19 cellular contexts compared by ENCODE assay signal in genomic region chr6:170232186-170233002, GRCh38. TPM values are rescaled to one million over a fixed set of nuclear protein-coding genes. Genes with fewer than 3 reads are reported as not detected.
DNase-seq lines count a peak whose midpoint lies in the region; ATAC-seq and TF ChIP-seq lines count a peak whose summit lies in the region.
"Had no signal": no experiment of that assay in that cellular context is flagged by ENCODE, and none has a peak within 500 bp of the region (broad histone marks: within the 10 kb centered on the region; RNA-seq: fewer than 3 reads in every experiment).

No MANE protein-coding gene starts in this region.

- H3K4me3 ChIP-seq in HUES6 (ENCODE audit: low read depth, low read length) (no peak overlapping the region), mammary epithelial cell (replicated peaks in 1 of 3; ENCODE audit: insufficient read depth in 1 of 3, low read depth in 2 of 3, low read length in 3 of 3) (no peak overlapping the region), psoas muscle (no peak overlapping the region)
- H3K4me3 ChIP-seq: BLaER1 treated with 17β-estradiol and CSF1 and Interleukin-3, amounts not matched to agents 10 nM and 100 nM; cardiac muscle cell; spleen; thoracic aorta had no signal

- no peak overlapping the region for H3K4me2 ChIP-seq in mammary epithelial cell (ENCODE audit: insufficient read depth, low read depth, low read length)

- in situ Hi-C loops in mammary epithelial cell (cut with MboI; ENCODE audit: low sequenced_read_pairs in 2 of 2), result no loop called here

- H3K27ac ChIP-seq in HUES6 (ENCODE audit: low read depth, low read length) (peak overlapping the region; percentile 39; the same call in 1 of the 2 replicates), mammary epithelial cell (ENCODE audit: insufficient read depth, low read depth, low read length) (no peak overlapping the region), substantia nigra (ENCODE audit: low read depth, low read length, poor library complexity, severe bottlenecking) (peak overlapping the region; percentile 79), psoas muscle (no peak overlapping the region)
- H3K27ac ChIP-seq: BLaER1 treated with 17β-estradiol and CSF1 and Interleukin-3, amounts not matched to agents 10 nM and 100 nM; cardiac muscle cell; spleen; thoracic aorta had no signal

- WGBS in mammary epithelial cell (ENCODE audit: low coverage, missing lambda C conversion rate), result 81% methylated on average over 24 of the region's 24 CpGs
- 87 to 92% (median 87%) methylated on average over 24 of the region's 24 CpGs for WGBS in psoas muscle, 3 donors

- H3K27me3 ChIP-seq in HUES6 (ENCODE audit: control insufficient read depth, insufficient read depth, low read length) (no peaks in the 10 kb centered on the region), mammary epithelial cell (ENCODE audit: insufficient read depth, low read length) (no peaks in the 10 kb centered on the region), psoas muscle (ENCODE audit: insufficient read depth in 3 of 3, low read length in 2 of 3) (no peaks in the 10 kb centered on the region)
- H3K27me3 ChIP-seq: cardiac muscle cell had no signal

- dilution Hi-C loops in mammary epithelial cell (cut with HindIII; ENCODE audit: low sequenced_read_pairs), result no loop called here

- H3K9ac ChIP-seq in HUES6 (ENCODE audit: low read length), result no peak overlapping the region
- no peak overlapping the region for H3K9ac ChIP-seq in mammary epithelial cell (ENCODE audit: insufficient read depth, low read length)
- H3K9ac ChIP-seq: BLaER1 treated with 17β-estradiol and CSF1 and Interleukin-3, amounts not matched to agents 10 nM and 100 nM had no signal

- peak; percentile 18 for DNase-seq in mammary epithelial cell
- DNase-seq in iris pigment epithelial cell (ENCODE audit: low read depth), result peak; percentile 57
- DNase-seq in substantia nigra (lab: John Stamatoyannopoulos, UW), result no peak
- DNase-seq in HK-2 (ENCODE audit: unreplicated experiment), result no peak
- no peak for DNase-seq in psoas muscle
- DNase-seq: activated CD4-positive, CD25-positive, alpha-beta regulatory T cell; activated CD8-positive, alpha-beta memory T cell treated with anti-CD3 and anti-CD28 coated beads for 24 hours; effector memory CD4-positive, alpha-beta T cell; foreskin fibroblast; NCI-H1930; NCI-H510A treated with DMSO at 0.1 percent for 48 hours; spleen had no signal

- no peaks in the 10 kb centered on the region for H4K20me1 ChIP-seq in mammary epithelial cell (ENCODE audit: insufficient read depth, low read length)

- ATAC-seq in GM21381 (IDR thresholded peaks at IDR 0.05; ENCODE audit: unreplicated experiment) (no peak), psoas muscle (no peak)
- ATAC-seq: HepG2 had no signal

- H3K9me3 ChIP-seq in HUES6 (ENCODE audit: control insufficient read depth, insufficient read depth, low read depth, low read length) (no peaks in the 10 kb centered on the region), mammary epithelial cell (replicated peaks; ENCODE audit: insufficient read depth, low read length) (no peaks in the 10 kb centered on the region), psoas muscle (no peaks in the 10 kb centered on the region)
- H3K9me3 ChIP-seq: BLaER1 treated with 17β-estradiol and CSF1 and Interleukin-3, amounts not matched to agents 10 nM and 100 nM; spleen; thoracic aorta had no signal

- CTCF ChIA-PET in mammary epithelial cell (lab: Charles Lee; ENCODE audit: low non-redundant PET), result interaction anchor here (0.7 kb wide), 1 partner anchor 365 kb away, joined by 3 read pairs; no protein-coding TSS in a partner anchor

- H2AFZ ChIP-seq in mammary epithelial cell (ENCODE audit: low read depth, low read length), result peak overlapping the region; percentile 86

- no peaks in the 10 kb centered on the region for H3K79me2 ChIP-seq in mammary epithelial cell (ENCODE audit: insufficient read depth, low read length)

- intact Hi-C loops in mammary epithelial cell (cut with micrococcal nuclease), result loop anchor here (2.0 kb wide), 1 partner anchor 54 kb away; no protein-coding TSS in a partner anchor
- intact Hi-C loops in psoas muscle (cut with DNase I), result no loop called here

- no TSS peak for BruUV-seq in mammary epithelial cell (replicated peaks; lab: Mats Ljungman, UMichigan)

- peaks cover 20% of the 10 kb centered on the region; the same call in 1 of the 2 replicates for H3K4me1 ChIP-seq in HUES6 (ENCODE audit: control insufficient read depth, insufficient read depth, low read length)
- peaks cover 23% of the 10 kb centered on the region for H3K4me1 ChIP-seq in mammary epithelial cell (ENCODE audit: insufficient read depth, low read length)
- peaks cover 22% of the 10 kb centered on the region for H3K4me1 ChIP-seq in psoas muscle

- TF ChIP-seq CTCF in mammary epithelial cell (conservative IDR thresholded peaks at IDR 0.05 in 1 of 2, IDR thresholded peaks at IDR 0.05 in 1 of 2; ENCODE audit: extremely low read depth in 1 of 2, insufficient read depth in 1 of 2, low read depth in 1 of 2, low read length in 2 of 2) (no peak), psoas muscle (IDR thresholded peaks at IDR 0.05) (no peak)

- no peaks in the 10 kb centered on the region for H3K36me3 ChIP-seq in HUES6 (ENCODE audit: control insufficient read depth, insufficient read depth, low read length)
- no peaks in the 10 kb centered on the region for H3K36me3 ChIP-seq in mammary epithelial cell (ENCODE audit: insufficient read depth, low read length)
- no peaks in the 10 kb centered on the region for H3K36me3 ChIP-seq in psoas muscle (ENCODE audit: insufficient read depth in 1 of 2, low read depth in 1 of 2)
- H3K36me3 ChIP-seq: BLaER1 treated with 17β-estradiol and CSF1 and Interleukin-3, amounts not matched to agents 10 nM and 100 nM; cardiac muscle cell; spleen; thoracic aorta had no signal

RNA-seq across cellular contexts. Expression of gene DLL1, which starts 58.5 kb away (rescaled TPM):
- total RNA-seq in mammary epithelial cell, result 10 to 100 TPM; 27.5 to 45.8 TPM
- 10.9 TPM for polyA plus RNA-seq in mammary epithelial cell
- 8.7 TPM for polyA minus RNA-seq in mammary epithelial cell
- 1 to 10 TPM; 2.9 to 5.3 (median 4.6) TPM for total RNA-seq in psoas muscle
- polyA plus RNA-seq in psoas muscle, result 1 to 10 TPM; 1.5 to 1.8 (median 1.6) TPM
- total RNA-seq: activated T-helper 1 cell treated with anti-CD3 and anti-CD28 coated beads, Interleukin-12 subunit alpha, Interleukin-12 subunit beta, Interleukin-2, Interleukin-4 antibody, amounts not matched to agents 30 ng/mL and 10 ng/mL and 1 ng/mL, durations not matched to agents 14 hours and 24 hours and 36 hours; HepG2 had no signal
- polyA plus RNA-seq: HepG2 had no signal

Comparison
In these comparisons a context has a peak if more than half of its experiments do, and no peak if none do; other contexts are left out.
1. H3K27ac ChIP-seq: peak in HUES6 (single experiment) and substantia nigra (single experiment); none in mammary epithelial cell (single experiment) and psoas muscle (single experiment).
2. DNase-seq: peak in mammary epithelial cell (single experiment) and iris pigment epithelial cell (single experiment); none in substantia nigra (0 of 49), HK-2 (single experiment) and psoas muscle (0 of 2).
3. RNA of gene DLL1, which starts 58.5 kb away (total RNA-seq): 27.5 to 45.8 TPM in mammary epithelial cell; 2.9 to 5.3 TPM in psoas muscle; every median in the first group is over 4 times any median in the second.